8 cellular contexts compared by ENCODE assay signal in the genomic region with DNA sequence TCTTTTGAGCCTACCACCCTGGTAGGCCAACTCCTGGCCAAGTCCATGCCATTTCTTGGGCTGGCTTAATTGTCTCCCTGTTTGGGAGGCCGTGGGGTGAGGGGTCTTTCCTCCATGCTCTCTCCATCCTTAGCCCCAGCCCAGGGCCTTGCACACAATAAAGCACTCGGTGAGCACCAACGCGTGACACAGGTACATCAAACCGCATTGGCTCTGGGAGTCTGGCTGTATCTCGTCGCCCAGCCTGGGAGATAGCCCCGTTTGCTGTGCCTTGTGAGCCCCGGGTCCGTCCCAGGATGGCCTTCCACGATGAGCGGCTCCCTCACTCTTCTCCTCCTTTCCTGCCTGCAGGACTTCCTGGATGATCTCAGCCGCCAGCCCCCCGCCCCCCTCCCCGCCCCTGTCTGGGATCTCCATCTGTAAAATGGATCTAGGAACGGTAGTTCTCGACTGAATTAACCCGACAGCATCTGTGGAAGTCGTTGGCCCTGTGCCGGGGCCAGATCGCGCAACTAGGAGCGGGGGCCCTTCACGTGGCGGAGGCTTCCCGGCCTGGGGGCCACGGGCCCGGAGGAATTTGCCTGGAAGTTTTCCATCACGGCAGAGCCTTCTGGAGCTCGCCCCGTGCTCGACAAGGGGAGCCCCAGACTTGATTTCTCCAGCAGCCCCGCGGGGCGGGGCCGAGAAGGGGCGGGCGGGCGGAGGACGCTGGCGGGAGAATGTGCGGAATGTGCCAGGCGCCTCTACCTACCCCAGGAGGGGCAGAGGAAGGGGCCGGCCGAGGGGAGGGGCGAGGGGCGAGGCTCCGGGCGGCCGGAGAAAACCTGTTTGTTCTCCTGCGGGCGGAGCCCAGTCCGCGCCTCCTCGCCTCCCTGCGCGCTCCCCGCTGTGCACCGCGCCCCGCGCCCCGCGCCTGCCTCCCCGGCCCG. TPM values are rescaled to one million over a fixed set of nuclear protein-coding genes. Genes with fewer than 3 reads are reported as not detected.
DNase-seq lines count a peak whose midpoint lies in the region; ATAC-seq and TF ChIP-seq lines count a peak whose summit lies in the region.

A gene (plus strand): TSS at position 852 of the 929 bp plus-strand sequence. CDS start 16,423 bp downstream, outside the sequence.

- WGBS in HUES64, result 6% methylated on average over 65 of the region's 66 CpGs

- H3K36me3 ChIP-seq in BJ (ENCODE audit: control insufficient read depth, insufficient read depth, low read length) (no peaks in the 10 kb centered on the region), HUES64 (ENCODE audit: insufficient read depth, low read length) (no peaks in the 10 kb centered on the region), mucosa of rectum (ENCODE audit: control insufficient read depth in 2 of 2, insufficient read depth in 2 of 2, low read length in 2 of 2) (no peaks in the 10 kb centered on the region)

- POLR2A ChIA-PET in BJ (lab: Charles Lee), result no interaction called here

- H3K27me3 ChIP-seq in BJ (ENCODE audit: control insufficient read depth, insufficient read depth, low read length) (no peaks in the 10 kb centered on the region), HUES64 (ENCODE audit: insufficient read depth, low read length) (no peaks in the 10 kb centered on the region; the same call in 1 of the 2 replicates), mucosa of rectum (ENCODE audit: control insufficient read depth in 2 of 2, insufficient read depth in 2 of 2, low read length in 2 of 2) (peaks cover 4 to 6% of the 10 kb centered on the region in 2 donors)

- CTCF ChIA-PET in BJ (lab: Yijun Ruan, JAX), result no interaction called here

- no peak for TF ChIP-seq CTCF in BJ (IDR thresholded peaks at IDR 0.05; ENCODE audit: insufficient read depth, low read depth, low read length)

- peak within 1 kb of the TSS; percentile 41 for H3K4me3 ChIP-seq in BJ (ENCODE audit: low read depth, low read length)
- peak within 1 kb of the TSS; percentile 57 for H3K4me3 ChIP-seq in HUES64 (ENCODE audit: low read length)
- peak within 1 kb of the TSS; percentile 13 to 40 for H3K4me3 ChIP-seq in mucosa of rectum (ENCODE audit: low read length in 2 of 2)

- H3K9ac ChIP-seq in HUES64 (ENCODE audit: low read depth, low read length), result peak within 1 kb of the TSS; percentile 57; the same call in 1 of the 2 replicates
- H3K9ac ChIP-seq in mucosa of rectum (ENCODE audit: low read depth in 1 of 2, low read length in 2 of 2), result peak within 1 kb of the TSS in 1 of 2 donors; percentile 58

- ATAC-seq in GM21717 (IDR thresholded peaks at IDR 0.05; ENCODE audit: unreplicated experiment), result no peak
- no peak for ATAC-seq in HG03439 (IDR thresholded peaks at IDR 0.05; ENCODE audit: unreplicated experiment)

- no peak for DNase-seq in BJ (ENCODE audit: low read depth)
- peak; percentile 47 for DNase-seq in dermis blood vessel endothelial cell
- DNase-seq in HK-2 (ENCODE audit: unreplicated experiment), result no peak
- DNase-seq in KG1 (lab: John Stamatoyannopoulos, UW), result no peak

- H3K4me1 ChIP-seq in HUES64 (ENCODE audit: insufficient read depth, low read length) (peaks cover 19% of the 10 kb centered on the region), mucosa of rectum (ENCODE audit: control insufficient read depth in 2 of 2, insufficient read depth in 2 of 2, low read length in 2 of 2) (peaks cover 10 to 11% of the 10 kb centered on the region in 2 donors)

- no peaks in the 10 kb centered on the region for H3K9me3 ChIP-seq in HUES64 (ENCODE audit: insufficient read depth, low read depth, low read length)
- no peaks in the 10 kb centered on the region for H3K9me3 ChIP-seq in mucosa of rectum (ENCODE audit: control insufficient read depth in 2 of 2, low read length in 2 of 2)

- H3K27ac ChIP-seq in HUES64 (ENCODE audit: low read depth, low read length), result peak within 1 kb of the TSS; percentile 79; the same call in 1 of the 2 replicates
- no peak within 1 kb of the TSS for H3K27ac ChIP-seq in mucosa of rectum (ENCODE audit: low read depth in 2 of 2, low read length in 2 of 2)

RNA-seq across cellular contexts. Expression of the gene that starts here (rescaled TPM):
- 7.6 and 8.3 TPM in 2 replicates for polyA plus RNA-seq in BJ (2011; rRNA removed)
- 4.5 and 5.7 TPM in 2 replicates for polyA minus RNA-seq in BJ (2011; rRNA and poly(A)+ RNA removed)
- 6.9 TPM for polyA plus RNA-seq in HUES64 (2013, experiment 1 of 2)
- 8.7 TPM for polyA plus RNA-seq in HUES64 (2013, experiment 2 of 2)
- 5.3 and 15.5 TPM in 2 replicates for total RNA-seq in dermis blood vessel endothelial cell
